17 cellular contexts compared by ENCODE assay signal in genomic region chr1:51240096-51240495, GRCh38. TPM values are rescaled to one million over a fixed set of nuclear protein-coding genes. Genes with fewer than 3 reads are reported as not detected.
DNase-seq lines count a peak whose midpoint lies in the region; ATAC-seq and TF ChIP-seq lines count a peak whose summit lies in the region.
"Had no signal": no experiment of that assay in that cellular context is flagged by ENCODE, and none has a peak within 500 bp of the region (broad histone marks: within the 10 kb centered on the region; RNA-seq: fewer than 3 reads in every experiment).

No MANE protein-coding gene starts in this region.

- H3K9ac ChIP-seq in Loucy (ENCODE audit: low read depth, low read length, poor library complexity, severe bottlenecking) (peak overlapping the region; percentile 52), endocrine pancreas (ENCODE audit: control insufficient read depth, insufficient read depth, low read length) (no peak overlapping the region)
- H3K9ac ChIP-seq: parathyroid adenoma had no signal

- H3K27me3 ChIP-seq in CD8-positive, alpha-beta T cell (ENCODE audit: insufficient read depth, low read length): no peaks in the 10 kb centered on the region
- H3K27me3 ChIP-seq in Loucy (ENCODE audit: insufficient read depth, low read length, poor library complexity, severe bottlenecking) (no peaks in the 10 kb centered on the region), endocrine pancreas (ENCODE audit: control insufficient read depth, insufficient read depth, low read length) (no peaks in the 10 kb centered on the region)

- peak overlapping the region; percentile 46 for H3K4me3 Mint-ChIP-seq in CD8-positive, alpha-beta T cell
- H3K4me3 Mint-ChIP-seq in neural crest cell: peak overlapping the region; percentile 76
- H3K4me3 Mint-ChIP-seq: activated T-helper 1 cell treated with anti-CD3 and anti-CD28 coated beads, Interleukin-12 subunit alpha, Interleukin-12 subunit beta, Interleukin-2, Interleukin-4 antibody, amounts not matched to agents 30 ng/mL and 10 ng/mL and 1 ng/mL, durations not matched to agents 14 hours and 24 hours and 36 hours had no signal

- peaks cover 17% of the 10 kb centered on the region for H3K36me3 Mint-ChIP-seq in CD8-positive, alpha-beta T cell
- H3K36me3 Mint-ChIP-seq in neural crest cell (ENCODE audit: low read depth): no peaks in the 10 kb centered on the region
- H3K36me3 Mint-ChIP-seq: IgD-negative memory B cell had no signal

- peaks cover 91% of the 10 kb centered on the region for H3K79me2 ChIP-seq in Loucy (ENCODE audit: insufficient read depth, low read length)

- H2AFZ ChIP-seq in Loucy (ENCODE audit: low read length): no peak overlapping the region
- H2AFZ ChIP-seq: parathyroid adenoma had no signal

- peak overlapping the region; percentile 99 for H3K4me2 ChIP-seq in Loucy (ENCODE audit: low read depth, low read length, poor library complexity, severe bottlenecking)

- H3K9me2 ChIP-seq in Loucy (replicated peaks; ENCODE audit: low read depth, low read length): no peaks in the 10 kb centered on the region

- H3K4me3 ChIP-seq in CD8-positive, alpha-beta T cell (ENCODE audit: low read depth, low read length): no peak overlapping the region
- H3K4me3 ChIP-seq in Loucy (ENCODE audit: low read length, poor library complexity, severe bottlenecking) (peak overlapping the region; percentile 84), endocrine pancreas (ENCODE audit: control insufficient read depth, insufficient read depth, low read length) (peak overlapping the region; percentile 35)
- H3K4me3 ChIP-seq: SK-N-MC had no signal

- no peak overlapping the region for H3K27ac ChIP-seq in CD8-positive, alpha-beta T cell (ENCODE audit: low read depth, low read length)
- H3K27ac ChIP-seq: parathyroid adenoma, SK-N-MC had no signal

- TF ChIP-seq CTCF in CD8-positive, alpha-beta T cell (IDR thresholded peaks at IDR 0.05): no peak
- TF ChIP-seq CTCF in Loucy (conservative IDR thresholded peaks at IDR 0.05; ENCODE audit: low read length) (no peak), neural crest cell (conservative IDR thresholded peaks at IDR 0.05) (no peak)

- no peaks in the 10 kb centered on the region for H3K36me3 ChIP-seq in CD8-positive, alpha-beta T cell (ENCODE audit: insufficient read depth, low read length)
- H3K36me3 ChIP-seq in Loucy (ENCODE audit: insufficient read depth, low read length) (no peaks in the 10 kb centered on the region), endocrine pancreas (ENCODE audit: control insufficient read depth, insufficient read depth, low read length) (no peaks in the 10 kb centered on the region)

- peaks cover 54% of the 10 kb centered on the region for H3K4me1 Mint-ChIP-seq in CD8-positive, alpha-beta T cell (ENCODE audit: low read depth)
- H3K4me1 Mint-ChIP-seq in neural crest cell: peaks cover 35% of the 10 kb centered on the region

- H3K27me3 Mint-ChIP-seq in CD8-positive, alpha-beta T cell (ENCODE audit: low read depth): no peaks in the 10 kb centered on the region
- H3K27me3 Mint-ChIP-seq in neural crest cell (ENCODE audit: low read depth): no peaks in the 10 kb centered on the region
- H3K27me3 Mint-ChIP-seq: IgD-negative memory B cell; stimulated activated naive CD8-positive, alpha-beta T cell treated with anti-CD3 and anti-CD28 coated beads, Interleukin-15, amount 100 ng/mL, for 72 hours had no signal

- no peak for ATAC-seq in CD8-positive, alpha-beta T cell
- ATAC-seq in GM21529 (IDR thresholded peaks at IDR 0.05; ENCODE audit: unreplicated experiment): no peak
- ATAC-seq: activated CD4-positive, CD25-positive, alpha-beta regulatory T cell treated with anti-CD3 and anti-CD28 coated beads, Interleukin-2, amount 50 U/mL, for 24 hours; stimulated activated naive CD8-positive, alpha-beta T cell treated with anti-CD3 and anti-CD28 coated beads, Interleukin-15, amount 100 ng/mL, for 72 hours had no signal

- H3K9me3 ChIP-seq in CD8-positive, alpha-beta T cell (ENCODE audit: low read length): no peaks in the 10 kb centered on the region
- no peaks in the 10 kb centered on the region for H3K9me3 ChIP-seq in Loucy (ENCODE audit: insufficient read depth, low read depth, low read length)
- H3K9me3 ChIP-seq in endocrine pancreas (ENCODE audit: control insufficient read depth, low read length): no peaks in the 10 kb centered on the region

- H3K9me3 Mint-ChIP-seq in CD8-positive, alpha-beta T cell: no peaks in the 10 kb centered on the region
- H3K9me3 Mint-ChIP-seq in neural crest cell: no peaks in the 10 kb centered on the region
- H3K9me3 Mint-ChIP-seq: activated T-helper 1 cell treated with anti-CD3 and anti-CD28 coated beads, Interleukin-12 subunit alpha, Interleukin-12 subunit beta, Interleukin-2, Interleukin-4 antibody, amounts not matched to agents 30 ng/mL and 10 ng/mL and 1 ng/mL, durations not matched to agents 14 hours and 24 hours and 36 hours; IgD-negative memory B cell; stimulated activated naive CD8-positive, alpha-beta T cell treated with anti-CD3 and anti-CD28 coated beads, Interleukin-15, amount 100 ng/mL, for 72 hours had no signal

- peaks cover 66% of the 10 kb centered on the region for H4K20me1 ChIP-seq in Loucy (ENCODE audit: insufficient read depth, low read length, poor library complexity, severe bottlenecking)

- CTCF ChIA-PET in CD8-positive, alpha-beta T cell (lab: Charles Lee): no interaction called here

- POLR2A ChIA-PET in CD8-positive, alpha-beta T cell (lab: Charles Lee): no interaction called here

- H3F3A ChIP-seq in Loucy (ENCODE audit: low read depth): no peaks in the 10 kb centered on the region

- intact Hi-C loops in CD8-positive, alpha-beta T cell (cut with DNase I, micrococcal nuclease): loop anchor here in 1 of 2 experiments (10.0 kb wide), 1 partner anchor 495 kb away; no protein-coding TSS in a partner anchor

- H3K4me1 ChIP-seq in CD8-positive, alpha-beta T cell (ENCODE audit: insufficient read depth, low read length): peaks cover 48% of the 10 kb centered on the region
- H3K4me1 ChIP-seq in Loucy (ENCODE audit: insufficient read depth, low read length, poor library complexity, severe bottlenecking) (peaks cover 60% of the 10 kb centered on the region), endocrine pancreas (ENCODE audit: control insufficient read depth, insufficient read depth, low read length) (peaks cover 4% of the 10 kb centered on the region)

- DNase-seq in CD8-positive, alpha-beta T cell: no peak
- DNase-seq in neural crest cell (ENCODE audit: low read depth, low spot score) (no peak), NCI-H146 treated with DMSO at 0.1 percent for 48 hours (lab: John Stamatoyannopoulos, UW; ENCODE audit: unreplicated experiment) (no peak), HuH-7.5 (ENCODE audit: low spot score) (no peak)
- no peak for DNase-seq in stimulated activated CD8-positive, alpha-beta memory T cell treated with anti-CD3 and anti-CD28 coated beads, Interleukin-4, amount 100 ng/mL, for 48 hours
- DNase-seq: mammary epithelial cell; NCI-H1417 treated with DMSO at 0.1 percent for 48 hours; stimulated activated CD4-positive, alpha-beta T cell treated with anti-CD3 and anti-CD28 coated beads, Interleukin-4, amount 100 ng/mL, for 24 hours; stimulated activated naive CD8-positive, alpha-beta T cell treated with anti-CD3 and anti-CD28 coated beads, Interleukin-15, amount 100 ng/mL, for 72 hours had no signal

- H3K27ac Mint-ChIP-seq in CD8-positive, alpha-beta T cell: no peak overlapping the region
- H3K27ac Mint-ChIP-seq in neural crest cell (ENCODE audit: unreplicated experiment): peak overlapping the region; percentile 32
- H3K27ac Mint-ChIP-seq: activated T-helper 1 cell treated with anti-CD3 and anti-CD28 coated beads, Interleukin-12 subunit alpha, Interleukin-12 subunit beta, Interleukin-2, Interleukin-4 antibody, amounts not matched to agents 30 ng/mL and 10 ng/mL and 1 ng/mL, durations not matched to agents 14 hours and 24 hours and 36 hours had no signal

RNA-seq across cellular contexts. Expression of gene RNF11, which starts 4.0 kb away (rescaled TPM):
- total RNA-seq in CD8-positive, alpha-beta T cell: 100 to 1,000 TPM in 1 of 2 experiments, 10 to 100 TPM in 1; 95.9 to 103 TPM
- total RNA-seq in neural crest cell: 44.5 and 45.2 TPM in 2 replicates
